18 cellular contexts compared by ENCODE assay signal in the genomic region with DNA sequence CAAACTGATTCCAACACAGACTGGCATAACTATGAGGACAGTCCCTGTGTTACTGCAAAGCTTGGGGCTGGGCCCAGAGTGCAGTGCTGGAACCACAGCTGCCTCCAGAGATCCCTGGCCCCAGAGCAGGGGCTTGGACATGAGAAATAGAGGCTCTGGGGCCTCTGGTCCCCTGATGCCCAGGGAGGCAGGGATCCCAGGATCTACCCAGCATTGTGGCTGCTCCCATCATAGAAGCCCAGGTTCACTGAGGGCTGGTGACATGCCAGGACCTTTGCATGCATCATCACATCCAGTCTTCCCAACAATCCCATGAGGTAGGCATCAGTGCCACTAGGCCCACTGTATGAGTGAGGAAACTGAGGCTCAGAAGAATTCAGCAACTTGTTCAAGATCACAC.
"Had no signal": no experiment of that assay in that cellular context is flagged by ENCODE, and none has a peak within 500 bp of the region (broad histone marks: within the 10 kb centered on the region; RNA-seq: fewer than 3 reads in every experiment).

No MANE protein-coding gene starts in this region.

- H3K4me1 ChIP-seq: SJSA1 had no signal

- H3K36me3 ChIP-seq: MG63, SJSA1 had no signal

- ATAC-seq: K562 had no signal

- H3K36me3 Mint-ChIP-seq: IgD-negative memory B cell had no signal

- H3K27ac Mint-ChIP-seq: IgD-negative memory B cell had no signal

- DNase-seq: MG63, NCI-H1417 treated with DMSO at 0.1 percent for 48 hours, NCI-H146, NCI-H1694 treated with DMSO at 0.1 percent for 48 hours, NCI-H1930, NCI-H2081, NCI-H226, NCI-H446, NCI-H510A, NCI-H524 treated with DMSO at 0.1 percent for 48 hours, NCI-H774, Right ventricle myocardium superior, RPMI8226, SIG-M5 had no signal

- H3K27me3 ChIP-seq: MG63, SJSA1 had no signal

- H3K9me3 Mint-ChIP-seq: IgD-negative memory B cell had no signal

- H3K4me3 Mint-ChIP-seq: IgD-negative memory B cell had no signal

- H3K9me3 ChIP-seq: MG63, SJSA1 had no signal

- H3K27ac ChIP-seq: SJSA1, SK-N-MC had no signal

- H3K4me3 ChIP-seq: K562, MG63, SJSA1, SK-N-MC had no signal
